ENCODE assay signal across 1 cellular context in the genomic region with DNA sequence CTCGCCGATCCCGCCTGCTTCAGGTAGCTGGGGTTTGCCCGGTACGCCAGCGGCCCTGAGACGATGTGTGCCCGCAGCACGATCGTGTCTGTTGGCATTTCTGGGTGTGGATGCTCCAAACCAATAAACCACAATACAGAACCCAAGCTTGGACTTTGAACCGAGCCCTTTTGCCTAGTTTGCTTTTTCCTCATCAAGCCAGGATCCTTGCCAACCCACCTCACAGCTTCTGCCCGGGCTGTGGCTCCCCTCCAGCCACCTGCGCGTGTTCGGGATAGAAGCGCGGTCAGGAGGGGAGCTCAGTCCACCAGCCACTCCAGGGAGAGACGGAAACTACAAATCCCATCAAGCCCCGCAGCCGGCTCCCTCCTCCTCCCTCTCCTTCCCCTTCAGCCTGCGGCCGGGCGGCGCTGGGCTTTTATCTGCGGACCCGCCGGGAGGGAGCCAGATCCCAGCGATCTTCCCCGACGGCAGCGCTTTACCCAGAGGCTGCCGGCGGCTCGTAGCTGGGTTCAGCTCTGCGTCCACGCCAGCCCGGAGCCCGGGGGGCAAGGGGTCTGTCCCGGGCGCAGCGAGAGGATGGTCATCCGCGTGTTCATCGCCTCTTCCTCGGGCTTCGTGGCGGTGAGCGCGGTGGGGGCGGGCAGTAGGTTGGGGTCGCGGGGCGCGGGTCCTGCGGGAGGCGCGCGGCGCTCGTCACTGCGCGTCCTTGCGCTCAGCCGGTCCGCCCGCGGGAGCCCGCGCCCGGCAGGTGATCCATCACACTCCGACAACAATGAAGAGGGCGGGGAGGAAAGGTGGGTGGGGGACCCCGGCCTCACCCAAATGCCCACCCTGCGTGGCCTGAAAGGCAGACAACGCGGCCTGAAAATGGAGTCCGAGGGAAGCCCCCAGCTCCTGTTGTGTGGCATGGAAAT.
TF ChIP-seq lines count a peak whose summit lies in the region.

Gene SH3BGRL2, plus strand, starts transcription at position 447 of the 917 bp plus-strand sequence. Its CDS starts 133 bp downstream, at position 580.

TF ChIP-seq in K562, 482 proteins besides CTCF, POLR2A, EP300 and RAD21 (continued from another document and continues in another):
- TF ChIP-seq ZNF586 (CRISPR knock-in tag; conservative IDR thresholded peaks at IDR 0.05) (no peak), THAP12 (CRISPR knock-in tag; IDR thresholded peaks at IDR 0.05) (peak; percentile 63; the same call in 1 of the 2 replicates), KAT2B (IDR thresholded peaks at IDR 0.05; ENCODE audit: low read depth, low read length) (no peak), ZC3H8 (IDR thresholded peaks at IDR 0.05) (no peak), ETV1 (tag; conservative IDR thresholded peaks at IDR 0.05; ENCODE audit: low read depth) (no peak), TCF7 (IDR thresholded peaks at IDR 0.05; ENCODE audit: borderline replicate concordance) (peak; percentile 46; the same call in 1 of the 2 replicates), MITF (IDR thresholded peaks at IDR 0.05) (no peak), ETS2 (tag; IDR thresholded peaks at IDR 0.05; ENCODE audit: borderline replicate concordance, poor library complexity, severe bottlenecking) (no peak), RBM25 (IDR thresholded peaks at IDR 0.05; ENCODE audit: low read depth, low read length, severe bottlenecking) (no peak), ZNF583 (CRISPR knock-in tag; IDR thresholded peaks at IDR 0.05) (no peak), RBM15 (IDR thresholded peaks at IDR 0.05; ENCODE audit: insufficient read depth, low read length) (no peak), U2AF2 (optimal IDR thresholded peaks at IDR 0.05; ENCODE audit: low read depth, low read length) (no peak), TFE3 (CRISPR knock-in tag; IDR thresholded peaks at IDR 0.05) (no peak), NELFE (IDR thresholded peaks at IDR 0.05; ENCODE audit: insufficient read depth, insufficient read length) (no peak), ZNF444 (CRISPR knock-in tag; IDR thresholded peaks at IDR 0.05) (no peak), POLR2AphosphoS2 (IDR thresholded peaks at IDR 0.05; ENCODE audit: low read length) (no peak), MIER1 (IDR thresholded peaks at IDR 0.05; ENCODE audit: low read depth) (no peak), CBFB (CRISPR knock-in tag; IDR thresholded peaks at IDR 0.05) (peak; percentile 78; the same call in 1 of the 2 replicates), ZNF143 (CRISPR knock-in tag; IDR thresholded peaks at IDR 0.05) (peak; percentile 90), CBX5 (IDR thresholded peaks at IDR 0.05; ENCODE audit: borderline replicate concordance, low read depth) (no peak), MXI1 (IDR thresholded peaks at IDR 0.05; ENCODE audit: low read depth, low read length) (no peak; the same call in 1 of the 2 replicates), ZFP1 (CRISPR knock-in tag; IDR thresholded peaks at IDR 0.05) (no peak), ZNF146 (CRISPR knock-in tag; IDR thresholded peaks at IDR 0.05; ENCODE audit: unreplicated experiment) (no peak), MAZ (CRISPR knock-in tag; conservative IDR thresholded peaks at IDR 0.05 in 1 of 2, IDR thresholded peaks at IDR 0.05 in 1 of 2) (peak; percentile 80 to 86), COPS2 (conservative IDR thresholded peaks at IDR 0.05) (no peak), HDAC8 (tag; IDR thresholded peaks at IDR 0.05) (no peak), GATAD2A (IDR thresholded peaks at IDR 0.05) (no peak), XRCC5 (IDR thresholded peaks at IDR 0.05; ENCODE audit: low read depth, low read length) (0 out of 2 replicates have a peak, but pooled peaks have one; percentile 23), CGGBP1 (CRISPR knock-in tag; IDR thresholded peaks at IDR 0.05) (no peak), NCOR1 (IDR thresholded peaks at IDR 0.05) (no peak), ZNF655 (CRISPR knock-in tag; IDR thresholded peaks at IDR 0.05) (no peak), TBL1XR1 (IDR thresholded peaks at IDR 0.05; ENCODE audit: low read length in 2 of 2) (no peak)
- TF ChIP-seq, protein P1, sequence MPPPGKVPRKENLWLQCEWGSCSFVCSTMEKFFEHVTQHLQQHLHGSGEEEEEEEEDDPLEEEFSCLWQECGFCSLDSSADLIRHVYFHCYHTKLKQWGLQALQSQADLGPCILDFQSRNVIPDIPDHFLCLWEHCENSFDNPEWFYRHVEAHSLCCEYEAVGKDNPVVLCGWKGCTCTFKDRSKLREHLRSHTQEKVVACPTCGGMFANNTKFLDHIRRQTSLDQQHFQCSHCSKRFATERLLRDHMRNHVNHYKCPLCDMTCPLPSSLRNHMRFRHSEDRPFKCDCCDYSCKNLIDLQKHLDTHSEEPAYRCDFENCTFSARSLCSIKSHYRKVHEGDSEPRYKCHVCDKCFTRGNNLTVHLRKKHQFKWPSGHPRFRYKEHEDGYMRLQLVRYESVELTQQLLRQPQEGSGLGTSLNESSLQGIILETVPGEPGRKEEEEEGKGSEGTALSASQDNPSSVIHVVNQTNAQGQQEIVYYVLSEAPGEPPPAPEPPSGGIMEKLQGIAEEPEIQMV (tag; conservative IDR thresholded peaks at IDR 0.05; ENCODE audit: low read depth): 0 out of 2 replicates have a peak, but pooled peaks have one; percentile 26
- TF ChIP-seq, protein P2, sequence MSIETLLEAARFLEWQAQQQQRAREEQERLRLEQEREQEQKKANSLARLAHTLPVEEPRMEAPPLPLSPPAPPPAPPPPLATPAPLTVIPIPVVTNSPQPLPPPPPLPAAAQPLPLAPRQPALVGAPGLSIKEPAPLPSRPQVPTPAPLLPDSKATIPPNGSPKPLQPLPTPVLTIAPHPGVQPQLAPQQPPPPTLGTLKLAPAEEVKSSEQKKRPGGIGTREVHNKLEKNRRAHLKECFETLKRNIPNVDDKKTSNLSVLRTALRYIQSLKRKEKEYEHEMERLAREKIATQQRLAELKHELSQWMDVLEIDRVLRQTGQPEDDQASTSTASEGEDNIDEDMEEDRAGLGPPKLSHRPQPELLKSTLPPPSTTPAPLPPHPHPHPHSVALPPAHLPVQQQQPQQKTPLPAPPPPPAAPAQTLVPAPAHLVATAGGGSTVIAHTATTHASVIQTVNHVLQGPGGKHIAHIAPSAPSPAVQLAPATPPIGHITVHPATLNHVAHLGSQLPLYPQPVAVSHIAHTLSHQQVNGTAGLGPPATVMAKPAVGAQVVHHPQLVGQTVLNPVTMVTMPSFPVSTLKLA (conservative IDR thresholded peaks at IDR 0.05): peak in 1 of 2 experiments; percentile 68; a peak in 2 of 4 replicates
- TF ChIP-seq, protein P3, sequence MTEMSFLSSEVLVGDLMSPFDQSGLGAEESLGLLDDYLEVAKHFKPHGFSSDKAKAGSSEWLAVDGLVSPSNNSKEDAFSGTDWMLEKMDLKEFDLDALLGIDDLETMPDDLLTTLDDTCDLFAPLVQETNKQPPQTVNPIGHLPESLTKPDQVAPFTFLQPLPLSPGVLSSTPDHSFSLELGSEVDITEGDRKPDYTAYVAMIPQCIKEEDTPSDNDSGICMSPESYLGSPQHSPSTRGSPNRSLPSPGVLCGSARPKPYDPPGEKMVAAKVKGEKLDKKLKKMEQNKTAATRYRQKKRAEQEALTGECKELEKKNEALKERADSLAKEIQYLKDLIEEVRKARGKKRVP (CRISPR knock-in tag; IDR thresholded peaks at IDR 0.05): no peak
- TF ChIP-seq, protein P4, sequence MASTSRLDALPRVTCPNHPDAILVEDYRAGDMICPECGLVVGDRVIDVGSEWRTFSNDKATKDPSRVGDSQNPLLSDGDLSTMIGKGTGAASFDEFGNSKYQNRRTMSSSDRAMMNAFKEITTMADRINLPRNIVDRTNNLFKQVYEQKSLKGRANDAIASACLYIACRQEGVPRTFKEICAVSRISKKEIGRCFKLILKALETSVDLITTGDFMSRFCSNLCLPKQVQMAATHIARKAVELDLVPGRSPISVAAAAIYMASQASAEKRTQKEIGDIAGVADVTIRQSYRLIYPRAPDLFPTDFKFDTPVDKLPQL (IDR thresholded peaks at IDR 0.05; ENCODE audit: extremely low read depth, insufficient read length): no peak
- TF ChIP-seq, protein P5, sequence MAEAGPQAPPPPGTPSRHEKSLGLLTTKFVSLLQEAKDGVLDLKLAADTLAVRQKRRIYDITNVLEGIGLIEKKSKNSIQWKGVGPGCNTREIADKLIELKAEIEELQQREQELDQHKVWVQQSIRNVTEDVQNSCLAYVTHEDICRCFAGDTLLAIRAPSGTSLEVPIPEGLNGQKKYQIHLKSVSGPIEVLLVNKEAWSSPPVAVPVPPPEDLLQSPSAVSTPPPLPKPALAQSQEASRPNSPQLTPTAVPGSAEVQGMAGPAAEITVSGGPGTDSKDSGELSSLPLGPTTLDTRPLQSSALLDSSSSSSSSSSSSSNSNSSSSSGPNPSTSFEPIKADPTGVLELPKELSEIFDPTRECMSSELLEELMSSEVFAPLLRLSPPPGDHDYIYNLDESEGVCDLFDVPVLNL (CRISPR knock-in tag; IDR thresholded peaks at IDR 0.05; ENCODE audit: low read depth): no peak
- TF ChIP-seq, protein P6, sequence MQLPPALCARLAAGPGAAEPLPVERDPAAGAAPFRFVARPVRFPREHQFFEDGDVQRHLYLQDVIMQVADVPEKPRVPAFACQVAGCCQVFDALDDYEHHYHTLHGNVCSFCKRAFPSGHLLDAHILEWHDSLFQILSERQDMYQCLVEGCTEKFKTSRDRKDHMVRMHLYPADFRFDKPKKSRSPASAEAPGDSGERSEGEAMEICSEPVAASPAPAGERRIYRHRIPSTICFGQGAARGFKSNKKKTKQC (CRISPR knock-in tag; IDR thresholded peaks at IDR 0.05): peak; percentile 67; the same call in 1 of the 2 replicates
